15 cellular contexts compared by ENCODE assay signal in the genomic region with DNA sequence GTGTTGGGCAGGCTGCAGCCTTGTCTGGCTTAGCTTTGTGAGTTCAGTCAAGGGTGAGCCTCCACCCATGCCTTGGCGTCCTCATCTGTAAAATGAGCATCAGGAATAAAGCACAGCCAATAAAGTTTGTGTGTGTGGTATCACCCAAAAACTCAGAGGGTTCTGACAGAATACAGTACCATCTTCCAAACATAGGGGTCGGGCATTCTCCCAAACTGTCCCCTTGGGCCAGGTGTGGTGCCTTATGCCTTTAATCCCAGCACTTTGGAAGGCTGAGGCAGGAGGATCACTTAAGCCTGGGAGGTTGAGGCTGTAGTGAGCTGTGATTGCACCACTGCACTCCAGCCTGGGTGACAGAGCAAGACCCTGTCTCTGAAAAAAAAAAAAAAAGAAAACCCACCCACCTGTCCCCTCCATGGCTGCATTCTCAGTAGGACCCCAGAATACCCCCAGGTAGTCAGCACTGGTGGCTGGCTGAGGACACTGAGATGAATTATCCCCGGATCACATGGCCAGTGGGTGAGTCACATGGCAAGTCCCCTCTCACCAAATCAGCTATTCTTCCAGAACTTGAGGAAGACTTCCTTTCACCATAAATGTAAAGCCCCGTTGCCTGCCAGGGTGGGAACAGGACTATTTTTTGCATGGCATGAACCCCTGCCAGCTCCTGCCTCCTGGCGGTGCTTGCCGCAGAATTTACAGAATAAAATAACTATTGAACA. TPM values are rescaled to one million over a fixed set of nuclear protein-coding genes. Genes with fewer than 3 reads are reported as not detected.
DNase-seq lines count a peak whose midpoint lies in the region; ATAC-seq and TF ChIP-seq lines count a peak whose summit lies in the region.
"Had no signal": no experiment of that assay in that cellular context is flagged by ENCODE, and none has a peak within 500 bp of the region (broad histone marks: within the 10 kb centered on the region; RNA-seq: fewer than 3 reads in every experiment).

No MANE protein-coding gene starts in this region.

- H3K18ac ChIP-seq in neuronal stem cell (ENCODE audit: low read length): no peak overlapping the region

- ATAC-seq in HCT116 (peak; percentile 67), sciatic nerve (no peak), GM19351 (IDR thresholded peaks at IDR 0.05; ENCODE audit: unreplicated experiment) (no peak)
- ATAC-seq: naive thymus-derived CD8-positive, alpha-beta T cell had no signal

- H2AFZ ChIP-seq in HCT116 (ENCODE audit: low read depth, low read length, poor library complexity, severe bottlenecking) (no peak overlapping the region), neuronal stem cell (ENCODE audit: low read length) (peak overlapping the region; percentile 34)
- H2AFZ ChIP-seq: PC-9 had no signal

- H3K36me3 ChIP-seq in HCT116 (ENCODE audit: control insufficient read depth in 1 of 2, insufficient read depth in 2 of 2, low read length in 2 of 2): no peaks in the 10 kb centered on the region
- H3K36me3 ChIP-seq in neuronal stem cell (replicated peaks in 1 of 2; ENCODE audit: control insufficient read depth in 2 of 2, insufficient read depth in 2 of 2, low read length in 2 of 2): no peaks in the 10 kb centered on the region
- H3K36me3 ChIP-seq: ascending aorta, upper lobe of right lung had no signal

- H3K4me2 ChIP-seq in HCT116 (ENCODE audit: low read length) (no peak overlapping the region), neuronal stem cell (ENCODE audit: insufficient read depth, low read length, poor library complexity, severe bottlenecking) (no peak overlapping the region)
- H3K4me2 ChIP-seq: PC-9, smooth muscle cell had no signal

- no peak; a peak in 1 of 6 replicates for TF ChIP-seq CTCF in HCT116 (IDR thresholded peaks at IDR 0.05 in 2 of 3, conservative IDR thresholded peaks at IDR 0.05 in 1 of 3; ENCODE audit: borderline replicate concordance in 1 of 3, insufficient read depth in 1 of 3, low read depth in 2 of 3, low read length in 2 of 3)
- no peak for TF ChIP-seq CTCF in osteocyte (IDR thresholded peaks at IDR 0.05)

- no peaks in the 10 kb centered on the region for H4K20me1 ChIP-seq in HCT116 (ENCODE audit: insufficient read depth)

- no peak overlapping the region for H2BK15ac ChIP-seq in neuronal stem cell (ENCODE audit: low read length)

- H2AK5ac ChIP-seq in neuronal stem cell (ENCODE audit: low read depth, low read length): peak overlapping the region; percentile 97

- H3K4me3 ChIP-seq in HCT116 (replicated peaks in 1 of 2; ENCODE audit: low read depth in 1 of 2, low read length in 2 of 2) (no peak overlapping the region), neuronal stem cell (ENCODE audit: low read length in 2 of 2) (no peak overlapping the region)
- H3K4me3 ChIP-seq: ascending aorta, PC-9, smooth muscle cell, upper lobe of right lung had no signal

- H3K9me3 ChIP-seq in HCT116 (ENCODE audit: control insufficient read depth in 1 of 2, insufficient read depth in 1 of 2, low read depth in 1 of 2, low read length in 2 of 2) (no peaks in the 10 kb centered on the region), neuronal stem cell (replicated peaks in 1 of 2; ENCODE audit: control insufficient read depth in 2 of 2, insufficient read depth in 1 of 2, low read depth in 1 of 2, low read length in 2 of 2) (no peaks in the 10 kb centered on the region)
- H3K9me3 ChIP-seq: ascending aorta, upper lobe of right lung had no signal

- H3K14ac ChIP-seq in neuronal stem cell (ENCODE audit: low read length): no peak overlapping the region

- no peak overlapping the region for H4K91ac ChIP-seq in neuronal stem cell (ENCODE audit: low read depth, low read length, poor library complexity)

- peak overlapping the region; percentile 82 for H3K4me3 Mint-ChIP-seq in T-helper 2 cell treated with Interferon-gamma antibody and Interleukin-4, amounts not matched to agents 5 μg/mL and 100 μg/mL, for 36 hours
- H3K4me3 Mint-ChIP-seq in osteocyte (ENCODE audit: unreplicated experiment): no peak overlapping the region

- H2BK12ac ChIP-seq in neuronal stem cell (ENCODE audit: low read length): no peak overlapping the region

- H3K36me3 Mint-ChIP-seq in T-helper 2 cell treated with Interferon-gamma antibody and Interleukin-4, amounts not matched to agents 5 μg/mL and 100 μg/mL, for 36 hours (ENCODE audit: low read depth): no peaks in the 10 kb centered on the region
- no peaks in the 10 kb centered on the region for H3K36me3 Mint-ChIP-seq in osteocyte (ENCODE audit: unreplicated experiment)
- H3K36me3 Mint-ChIP-seq: naive thymus-derived CD8-positive, alpha-beta T cell had no signal

- RAD21 ChIA-PET in HCT116 (lab: Charles Lee; ENCODE audit: low non-redundant PET in 1 of 2, low total read pairs in 2 of 2, uncharacterized antibody in 2 of 2, unreplicated experiment in 2 of 2): no interaction called here

- H2BK120ac ChIP-seq in neuronal stem cell (ENCODE audit: low read depth, low read length): no peak overlapping the region

- no TSS peak for BruUV-seq in HCT116 (replicated peaks; lab: Mats Ljungman, UMichigan)

- H2BK5ac ChIP-seq in neuronal stem cell (ENCODE audit: low read length): peak overlapping the region; percentile 77

- H3K27me3 ChIP-seq in HCT116 (ENCODE audit: insufficient read depth, low read length): no peaks in the 10 kb centered on the region
- peaks cover 0 to 42% (median 0%) of the 10 kb centered on the region in 3 experiments for H3K27me3 ChIP-seq in neuronal stem cell (ENCODE audit: control insufficient read depth in 3 of 3, insufficient read depth in 3 of 3, low read depth in 1 of 3, low read length in 3 of 3)
- H3K27me3 ChIP-seq: ascending aorta, upper lobe of right lung had no signal

- H3K27ac ChIP-seq in HCT116 (ENCODE audit: low read depth, low read length): no peak overlapping the region
- H3K27ac ChIP-seq in neuronal stem cell (replicated peaks; ENCODE audit: low read length): no peak overlapping the region
- H3K27ac ChIP-seq: ascending aorta, PC-9, upper lobe of right lung had no signal

- H3K27me3 Mint-ChIP-seq in T-helper 2 cell treated with Interferon-gamma antibody and Interleukin-4, amounts not matched to agents 5 μg/mL and 100 μg/mL, for 36 hours (ENCODE audit: low read depth): no peaks in the 10 kb centered on the region
- H3K27me3 Mint-ChIP-seq in osteocyte (ENCODE audit: unreplicated experiment): peaks cover 8% of the 10 kb centered on the region
- H3K27me3 Mint-ChIP-seq: naive thymus-derived CD8-positive, alpha-beta T cell had no signal

- no peaks in the 10 kb centered on the region for H3K79me2 ChIP-seq in HCT116 (ENCODE audit: insufficient read depth, low read length)

- no peaks in the 10 kb centered on the region for H3K79me1 ChIP-seq in neuronal stem cell (ENCODE audit: low read depth, low read length)

- WGBS in neuronal stem cell (ENCODE audit: extremely low coverage in 2 of 2, insufficient read length in 2 of 2, insufficient replicate concordance in 1 of 2), 2 donors: no CpG with 5 or more reads among the region's 6 CpGs

- intact Hi-C loops in HCT116 (cut with micrococcal nuclease): no loop called here
- intact Hi-C loops in sciatic nerve (cut with DNase I): no loop called here

- no peak for TF ChIP-seq POLR2A in HCT116 (IDR thresholded peaks at IDR 0.05; ENCODE audit: borderline replicate concordance, extremely low read depth, insufficient read depth, insufficient read length)

- H3K4me1 Mint-ChIP-seq in T-helper 2 cell treated with Interferon-gamma antibody and Interleukin-4, amounts not matched to agents 5 μg/mL and 100 μg/mL, for 36 hours (ENCODE audit: low read depth): peaks cover 54% of the 10 kb centered on the region
- H3K4me1 Mint-ChIP-seq in osteocyte (ENCODE audit: unreplicated experiment): peaks cover 5% of the 10 kb centered on the region

- no peaks in the 10 kb centered on the region for H3K4me1 ChIP-seq in HCT116 (ENCODE audit: control insufficient read depth in 1 of 2, insufficient read depth in 2 of 2, low read length in 2 of 2)
- peaks cover 6 to 10% of the 10 kb centered on the region in 2 donors for H3K4me1 ChIP-seq in neuronal stem cell (ENCODE audit: control insufficient read depth in 2 of 2, insufficient read depth in 1 of 2, low read depth in 1 of 2, low read length in 2 of 2)
- H3K4me1 ChIP-seq: ascending aorta, upper lobe of right lung had no signal

- TF ChIP-seq RAD21 in HCT116 (IDR thresholded peaks at IDR 0.05; ENCODE audit: low read depth): no peak

- peak overlapping the region; percentile 89 for H3K27ac Mint-ChIP-seq in T-helper 2 cell treated with Interferon-gamma antibody and Interleukin-4, amounts not matched to agents 5 μg/mL and 100 μg/mL, for 36 hours
- H3K27ac Mint-ChIP-seq in osteocyte (ENCODE audit: unreplicated experiment): no peak overlapping the region

- CTCF ChIA-PET in HCT116 (lab: Charles Lee): interaction anchor here (1.4 kb wide), 1 partner anchor 14 kb away, joined by 4 read pairs; no protein-coding TSS in a partner anchor

- H3K9me3 Mint-ChIP-seq in T-helper 2 cell treated with Interferon-gamma antibody and Interleukin-4, amounts not matched to agents 5 μg/mL and 100 μg/mL, for 36 hours: no peaks in the 10 kb centered on the region
- H3K9me3 Mint-ChIP-seq in osteocyte (ENCODE audit: unreplicated experiment): no peaks in the 10 kb centered on the region
- H3K9me3 Mint-ChIP-seq: naive thymus-derived CD8-positive, alpha-beta T cell had no signal

- POLR2A ChIA-PET in HCT116 (lab: Charles Lee): no interaction called here

- H3K9ac ChIP-seq in HCT116 (ENCODE audit: low read length): no peak overlapping the region
- H3K9ac ChIP-seq in neuronal stem cell (ENCODE audit: low read depth, low read length, poor library complexity): no peak overlapping the region

- no peak for DNase-seq in T-helper 2 cell treated with Interferon-gamma antibody and Interleukin-4, amounts not matched to agents 5 μg/mL and 100 μg/mL, for 36 hours (ENCODE audit: low spot score)
- DNase-seq in T-helper 2 cell (no peak), HCT116 (ENCODE audit: low read depth, low spot score) (no peak), astrocyte of the hippocampus (ENCODE audit: low read depth, low spot score) (peak; percentile 26), neuronal stem cell (ENCODE audit: low spot score) (no peak), sciatic nerve (ENCODE audit: low spot score) (no peak), osteocyte (ENCODE audit: extremely low spot score, unreplicated experiment) (no peak)
- DNase-seq: DMS53, PC-9, T1000, upper lobe of right lung had no signal

- H3K4ac ChIP-seq in neuronal stem cell (ENCODE audit: low read length): no peak overlapping the region

- H3K23ac ChIP-seq in neuronal stem cell (ENCODE audit: low read depth, low read length, poor library complexity): no peak overlapping the region

- no peaks in the 10 kb centered on the region for H3K9me2 ChIP-seq in HCT116 (ENCODE audit: insufficient read depth)

- H4K8ac ChIP-seq in neuronal stem cell (ENCODE audit: low read depth, low read length): no peak overlapping the region

TF ChIP-seq in HCT116, 20 proteins besides CTCF, POLR2A, EP300 and RAD21 (continues in another document):
- TF ChIP-seq ZFX (IDR thresholded peaks at IDR 0.05): no peak

RNA-seq across cellular contexts. Expression of a gene that starts 18.6 kb away (rescaled TPM):
- total RNA-seq in HCT116 (2021; ENCODE audit: unreplicated experiment): 61.2 TPM
- polyA plus RNA-seq in HCT116 (2012): 39.9 and 59.0 TPM in 2 replicates
- 56.9 TPM for polyA plus RNA-seq in neuronal stem cell (2013, experiment 1 of 2)
- polyA plus RNA-seq in neuronal stem cell (2013, experiment 2 of 2): 56.6 TPM
- 40.0 TPM for total RNA-seq in sciatic nerve
- 57.3 and 61.7 TPM in 2 replicates for total RNA-seq in osteocyte

RNA-seq across cellular contexts. Expression of a gene that starts 40.6 kb away (rescaled TPM):
- total RNA-seq in HCT116 (2021; ENCODE audit: unreplicated experiment) (5.5 TPM), sciatic nerve (30.4 TPM), osteocyte (27.3 and 36.1 TPM in 2 replicates)
- 5.6 and 9.0 TPM in 2 replicates for polyA plus RNA-seq in HCT116 (2012)
- polyA plus RNA-seq in neuronal stem cell (2013, experiment 1 of 2): 1.0 TPM
- 0.96 TPM for polyA plus RNA-seq in neuronal stem cell (2013, experiment 2 of 2)
